14 cellular contexts compared by ENCODE assay signal in the genomic region with DNA sequence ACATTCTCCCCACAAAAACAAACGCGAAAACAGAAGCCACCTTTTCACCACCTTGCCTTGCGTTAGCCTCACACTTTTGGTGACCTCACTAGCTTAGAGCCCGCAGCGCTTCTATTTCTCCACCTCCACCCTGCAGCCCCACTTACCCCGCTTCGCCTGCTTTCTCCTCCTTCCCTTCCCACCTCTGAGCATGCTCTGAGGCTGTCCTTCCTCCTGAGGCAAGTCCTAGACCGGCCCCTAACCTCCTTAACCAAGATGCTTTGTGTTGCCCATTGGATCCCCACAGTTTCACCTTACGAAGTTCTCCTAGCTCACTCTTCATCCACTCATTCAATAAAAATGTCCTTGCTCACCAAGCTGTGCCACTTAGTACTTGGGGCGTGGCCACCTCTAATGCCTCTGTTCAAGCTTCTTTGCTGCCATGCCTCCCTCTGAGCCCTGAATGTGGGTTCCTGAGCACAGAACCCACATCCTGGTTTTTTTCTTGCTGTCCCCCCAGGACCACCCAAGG. TPM values are rescaled to one million over a fixed set of nuclear protein-coding genes. Genes with fewer than 3 reads are reported as not detected.
DNase-seq lines count a peak whose midpoint lies in the region; ATAC-seq and TF ChIP-seq lines count a peak whose summit lies in the region.
"Had no signal": no experiment of that assay in that cellular context is flagged by ENCODE, and none has a peak within 500 bp of the region (broad histone marks: within the 10 kb centered on the region; RNA-seq: fewer than 3 reads in every experiment).

No MANE protein-coding gene starts in this region.

- no peaks in the 10 kb centered on the region for H3K9me3 ChIP-seq in DOHH2 (ENCODE audit: control insufficient read depth, insufficient read depth, low read length)
- H3K9me3 ChIP-seq in osteoblast (ENCODE audit: low read depth, low read length): no peaks in the 10 kb centered on the region

- H3K36me3 Mint-ChIP-seq in activated naive CD8-positive, alpha-beta T cell treated with anti-CD3 and anti-CD28 coated beads, Interleukin-2, amount 10 ng/mL, durations not matched to agents 7 days and 5 days: peaks cover 54% of the 10 kb centered on the region

- no peaks in the 10 kb centered on the region for H3K9me2 ChIP-seq in DOHH2 (replicated peaks; ENCODE audit: control insufficient read depth, low read length)

- H3K27ac ChIP-seq in DOHH2 (ENCODE audit: low read depth, low read length) (no peak overlapping the region), osteoblast (ENCODE audit: low read depth, low read length) (no peak overlapping the region)
- H3K27ac ChIP-seq: KMS-11 had no signal

- H3K4me3 ChIP-seq in DOHH2 (ENCODE audit: low read length) (peak overlapping the region; percentile 89), osteoblast (ENCODE audit: insufficient read depth, low read length) (no peak overlapping the region)

- no peaks in the 10 kb centered on the region for H3K9me3 Mint-ChIP-seq in activated naive CD8-positive, alpha-beta T cell treated with anti-CD3 and anti-CD28 coated beads, Interleukin-2, amount 10 ng/mL, durations not matched to agents 7 days and 5 days

- TF ChIP-seq CTCF in DOHH2 (IDR thresholded peaks at IDR 0.05; ENCODE audit: low read depth, low read length, poor library complexity, severe bottlenecking) (no peak), osteoblast (IDR thresholded peaks at IDR 0.05; ENCODE audit: extremely low read depth, low read depth, low read length) (no peak)

- peak overlapping the region; percentile 99 for H3K4me3 Mint-ChIP-seq in activated naive CD8-positive, alpha-beta T cell treated with anti-CD3 and anti-CD28 coated beads, Interleukin-2, amount 10 ng/mL, durations not matched to agents 7 days and 5 days

- peaks cover 47% of the 10 kb centered on the region for H3K4me1 ChIP-seq in DOHH2 (ENCODE audit: control insufficient read depth, low read length)
- peaks cover 10% of the 10 kb centered on the region for H3K4me1 ChIP-seq in osteoblast (ENCODE audit: insufficient read depth, low read length)

- H3K79me2 ChIP-seq in DOHH2 (ENCODE audit: control insufficient read depth, low read length): peaks cover 42% of the 10 kb centered on the region
- H3K79me2 ChIP-seq in osteoblast (ENCODE audit: insufficient read depth, low read length): no peaks in the 10 kb centered on the region

- H3K27me3 ChIP-seq in DOHH2 (ENCODE audit: control insufficient read depth, low read length) (no peaks in the 10 kb centered on the region), osteoblast (ENCODE audit: insufficient read depth, low read length) (peaks cover 18% of the 10 kb centered on the region)

- H2AFZ ChIP-seq in osteoblast (ENCODE audit: low read length): no peak overlapping the region

- POLR2A ChIA-PET in activated naive CD8-positive, alpha-beta T cell treated with anti-CD3 and anti-CD28 coated beads, Interleukin-2, amount 10 ng/mL, durations not matched to agents 7 days and 5 days (lab: Charles Lee): interaction anchor here (1.0 to 9.5 kb wide), 7 partner anchors 10 to 145 kb away, joined by 3 to 120 read pairs (median 27); no protein-coding TSS in a partner anchor

- H3K4me2 ChIP-seq in DOHH2 (ENCODE audit: low read length) (peak overlapping the region; percentile 74), osteoblast (ENCODE audit: insufficient read depth, low read length) (no peak overlapping the region)
- H3K4me2 ChIP-seq: KMS-11 had no signal

- H3K36me3 ChIP-seq in DOHH2 (ENCODE audit: control insufficient read depth, low read length) (peaks cover 19% of the 10 kb centered on the region), osteoblast (ENCODE audit: insufficient read depth, low read length) (no peaks in the 10 kb centered on the region)

- peaks cover 29% of the 10 kb centered on the region for H3F3A ChIP-seq in DOHH2 (ENCODE audit: control insufficient read depth, insufficient read depth)

- peaks cover 42% of the 10 kb centered on the region for H3K4me1 Mint-ChIP-seq in activated naive CD8-positive, alpha-beta T cell treated with anti-CD3 and anti-CD28 coated beads, Interleukin-2, amount 10 ng/mL, durations not matched to agents 7 days and 5 days

- no peaks in the 10 kb centered on the region for H4K20me1 ChIP-seq in DOHH2 (ENCODE audit: control insufficient read depth, insufficient read depth, low read depth, low read length)
- H4K20me1 ChIP-seq in osteoblast (ENCODE audit: insufficient read depth, low read length): no peaks in the 10 kb centered on the region

- H3K27ac Mint-ChIP-seq in activated naive CD8-positive, alpha-beta T cell treated with anti-CD3 and anti-CD28 coated beads, Interleukin-2, amount 10 ng/mL, durations not matched to agents 7 days and 5 days: peak overlapping the region; percentile 88

- H3K27me3 Mint-ChIP-seq in activated naive CD8-positive, alpha-beta T cell treated with anti-CD3 and anti-CD28 coated beads, Interleukin-2, amount 10 ng/mL, durations not matched to agents 7 days and 5 days: no peaks in the 10 kb centered on the region

- ATAC-seq in activated naive CD8-positive, alpha-beta T cell treated with anti-CD3 and anti-CD28 coated beads, Interleukin-2, amount 10 ng/mL, durations not matched to agents 7 days and 5 days (ENCODE audit: low read depth): peak; percentile 35
- ATAC-seq in GM18868 (IDR thresholded peaks at IDR 0.05; ENCODE audit: unreplicated experiment): no peak

- DNase-seq in LHCN-M2 (ENCODE audit: low read depth) (peak; percentile 19), osteoblast (ENCODE audit: insufficient read length, low spot score, missing footprints) (peak; percentile 67), NCI-H1417 (lab: John Stamatoyannopoulos, UW) (no peak), NCI-H510A (lab: John Stamatoyannopoulos, UW) (no peak), COR-L47 (lab: John Stamatoyannopoulos, UW) (no peak)
- DNase-seq in activated naive CD8-positive, alpha-beta T cell treated with anti-CD3 and anti-CD28 coated beads, Interleukin-2, amount 10 ng/mL, durations not matched to agents 7 days and 5 days: peak; percentile 47
- DNase-seq: dermis blood vessel endothelial cell; small intestine; stimulated activated CD8-positive, alpha-beta memory T cell treated with anti-CD3 and anti-CD28 coated beads, Interleukin-4, amount 100 ng/mL, for 48 hours had no signal

RNA-seq across cellular contexts. Expression of a gene that starts 1.3 kb away (rescaled TPM):
- total RNA-seq in LHCN-M2 (2014; rRNA removed): not detected in 2 replicates
- polyA plus RNA-seq in LHCN-M2 (2012): 0.77 TPM
- total RNA-seq in activated naive CD8-positive, alpha-beta T cell treated with anti-CD3 and anti-CD28 coated beads, Interleukin-2, amount 10 ng/mL, durations not matched to agents 7 days and 5 days: 10 to 100 TPM; 27.9 to 34.2 TPM
- total RNA-seq in osteoblast: not detected in 2 replicates
- total RNA-seq: NCI-H460 had no signal

RNA-seq across cellular contexts. Expression of a gene that starts 1.4 kb away (rescaled TPM):
- total RNA-seq in LHCN-M2 (2014; rRNA removed) (0.19 TPM in 1 of 2 replicates, not detected in the other), osteoblast (under 0.01 and 0.36 TPM in 2 replicates)
- polyA plus RNA-seq in LHCN-M2 (2012): 0.21 TPM
- total RNA-seq in activated naive CD8-positive, alpha-beta T cell treated with anti-CD3 and anti-CD28 coated beads, Interleukin-2, amount 10 ng/mL, durations not matched to agents 7 days and 5 days: 10 to 100 TPM; 86.4 to 86.7 TPM
- total RNA-seq: NCI-H460 had no signal

RNA-seq across cellular contexts. Expression of a gene that starts 21.5 kb away (rescaled TPM):
- total RNA-seq in LHCN-M2 (2014; rRNA removed) (0.13 and 0.23 TPM in 2 replicates), osteoblast (0.29 and 0.36 TPM in 2 replicates)
- 0.26 TPM for polyA plus RNA-seq in LHCN-M2 (2012)
- total RNA-seq in activated naive CD8-positive, alpha-beta T cell treated with anti-CD3 and anti-CD28 coated beads, Interleukin-2, amount 10 ng/mL, durations not matched to agents 7 days and 5 days: not detected
- total RNA-seq: dermis blood vessel endothelial cell; NCI-H460; T-helper 1 cell treated with Interleukin-12 subunit alpha and Interleukin-12 subunit beta and Interleukin-4 antibody, amounts not matched to agents 30 ng/mL and 1 ng/mL, for 36 hours had no signal

Comparison
In these comparisons a context has a peak if more than half of its experiments do, and no peak if none do; other contexts are left out.
1. DNase-seq: peak in LHCN-M2 (single experiment), activated naive CD8-positive, alpha-beta T cell treated with anti-CD3 and anti-CD28 coated beads, Interleukin-2, amount 10 ng/mL, durations not matched to agents 7 days and 5 days (single experiment) and osteoblast (single experiment); none in NCI-H1417 (0 of 3), NCI-H510A (single experiment) and COR-L47 (single experiment).
2. RNA of a gene that starts 1.3 kb away (total RNA-seq): 27.9 to 34.2 TPM in activated naive CD8-positive, alpha-beta T cell treated with anti-CD3 and anti-CD28 coated beads, Interleukin-2, amount 10 ng/mL, durations not matched to agents 7 days and 5 days; not detected in LHCN-M2 and not detected in osteoblast; every median in the first group is over 10 times any median in the second.
3. RNA of a gene that starts 1.4 kb away (total RNA-seq): 86.4 to 86.7 TPM in activated naive CD8-positive, alpha-beta T cell treated with anti-CD3 and anti-CD28 coated beads, Interleukin-2, amount 10 ng/mL, durations not matched to agents 7 days and 5 days; under 0.01 to 0.36 TPM in osteoblast and 0.19 TPM in LHCN-M2; every median in the first group is over 10 times any median in the second.